Comparison of ENCODE assay signal across 11 cellular contexts in genomic region chr15:95875141-95875643, GRCh38.
DNase-seq lines count a peak whose midpoint lies in the region; ATAC-seq, FAIRE-seq and TF ChIP-seq lines count a peak whose summit lies in the region.
"Had no signal": no experiment of that assay in that cellular context is flagged by ENCODE, and none has a peak within 500 bp of the region (broad histone marks: within the 10 kb centered on the region; RNA-seq: fewer than 3 reads in every experiment).

No MANE protein-coding gene starts in this region.

- H3K4me2 ChIP-seq in DND-41 (ENCODE audit: insufficient read depth, low read length), result peak overlapping the region; percentile 43

- H3K27me3 ChIP-seq in DND-41 (ENCODE audit: insufficient read depth, low read length, poor library complexity) (no peaks in the 10 kb centered on the region), Caco-2 (replicated peaks; ENCODE audit: control insufficient read depth, insufficient read depth, low read length) (no peaks in the 10 kb centered on the region)

- H3K4me3 ChIP-seq in DND-41 (ENCODE audit: low read depth in 1 of 2, low read length in 2 of 2) (no peak overlapping the region), Caco-2 (ENCODE audit: low read depth, low read length) (no peak overlapping the region)

- H3K4me3 Mint-ChIP-seq in nephron (no peak overlapping the region), Caco-2 (ENCODE audit: unreplicated experiment) (no peak overlapping the region)

- ATAC-seq in DND-41 (ENCODE audit: insufficient read depth, low read depth), result peak; percentile 86

- intact Hi-C loops in Caco-2 (cut with micrococcal nuclease; ENCODE audit: unreplicated experiment), result no loop called here

- no peak for FAIRE-seq in RCC 7860 (lab: Jason Lieb, UNC)

- H2AFZ ChIP-seq in DND-41 (ENCODE audit: low read depth, low read length), result peak overlapping the region; percentile 53

- H3K9me3 Mint-ChIP-seq in nephron (no peaks in the 10 kb centered on the region), Caco-2 (ENCODE audit: unreplicated experiment) (no peaks in the 10 kb centered on the region)

- H3K27ac ChIP-seq in DND-41 (ENCODE audit: low read length), result peak overlapping the region; percentile 85

- H3K4me1 ChIP-seq in DND-41 (ENCODE audit: insufficient read depth, low read length) (peaks cover 88% of the 10 kb centered on the region), Caco-2 (no peaks in the 10 kb centered on the region)

- H3K9me3 ChIP-seq in DND-41 (ENCODE audit: insufficient read depth, low read length, severe bottlenecking), result no peaks in the 10 kb centered on the region
- no peaks in the 10 kb centered on the region for H3K9me3 ChIP-seq in Caco-2

- POLR2A ChIA-PET in Caco-2 (lab: Charles Lee), result no interaction called here

- H3K27ac Mint-ChIP-seq in nephron, result peak overlapping the region; percentile 96 to 99 (median 97)
- H3K27ac Mint-ChIP-seq in Caco-2 (ENCODE audit: unreplicated experiment), result no peak overlapping the region

- DNase-seq in DND-41 (peak; percentile 74), M059J (ENCODE audit: low read depth) (peak; percentile 87), dermis blood vessel endothelial cell (peak; percentile 74), RCC 7860 (ENCODE audit: low spot score) (no peak), Caco-2 (no peak), cerebellar nuclear complex (lab: John Stamatoyannopoulos, UW) (no peak)
- no peak for DNase-seq in activated CD4-positive, alpha-beta T cell treated with anti-CD3 and anti-CD28 coated beads, Interleukin-2, amount 50 U/mL, for 1 hour
- DNase-seq: amygdala; HCEC 1CT; stimulated activated CD4-positive, alpha-beta T cell treated with anti-CD3 and anti-CD28 coated beads, Interleukin-4, amount 100 ng/mL, for 4 hours had no signal

- H3K79me2 ChIP-seq in DND-41 (ENCODE audit: insufficient read depth, low read length), result no peaks in the 10 kb centered on the region

- no peaks in the 10 kb centered on the region for H4K20me1 ChIP-seq in DND-41 (ENCODE audit: insufficient read depth, low read length)

- H3K36me3 ChIP-seq in DND-41 (ENCODE audit: insufficient read depth, low read length) (no peaks in the 10 kb centered on the region), Caco-2 (ENCODE audit: control insufficient read depth, insufficient read depth, low read length) (no peaks in the 10 kb centered on the region)

- H3K4me1 Mint-ChIP-seq in nephron, result peaks cover 44% of the 10 kb centered on the region
- no peaks in the 10 kb centered on the region for H3K4me1 Mint-ChIP-seq in Caco-2 (ENCODE audit: low read depth, unreplicated experiment)

- H3K36me3 Mint-ChIP-seq in nephron (ENCODE audit: low read depth) (no peaks in the 10 kb centered on the region), Caco-2 (ENCODE audit: insufficient read depth, unreplicated experiment) (no peaks in the 10 kb centered on the region)

- TF ChIP-seq CTCF in DND-41 (IDR thresholded peaks at IDR 0.05; ENCODE audit: borderline replicate concordance, extremely low read depth, low read length, poor library complexity, severe bottlenecking) (no peak), nephron (IDR thresholded peaks at IDR 0.05; ENCODE audit: unreplicated experiment in 3 of 3) (no peak), Caco-2 (IDR thresholded peaks at IDR 0.05; ENCODE audit: insufficient read depth in 1 of 2, low read depth in 1 of 2, low read length in 1 of 2, severe bottlenecking in 1 of 2, unreplicated experiment in 1 of 2) (no peak)

- no peaks in the 10 kb centered on the region for H3K27me3 Mint-ChIP-seq in nephron (ENCODE audit: low read depth)
- H3K27me3 Mint-ChIP-seq in Caco-2 (ENCODE audit: insufficient read depth, unreplicated experiment), result no peaks in the 10 kb centered on the region

- BruUV-seq in Caco-2 (replicated peaks; lab: Mats Ljungman, UMichigan), result no TSS peak

- CTCF ChIA-PET in Caco-2 (lab: Charles Lee), result no interaction called here

- peak overlapping the region; percentile 38 for H3K9ac ChIP-seq in DND-41 (ENCODE audit: low read depth, low read length)

Comparison
In these comparisons a context has a peak if more than half of its experiments do, and no peak if none do; other contexts are left out.
1. DNase-seq: peak in DND-41 (single experiment), M059J (single experiment) and dermis blood vessel endothelial cell (single experiment); none in RCC 7860 (single experiment), Caco-2 (0 of 2), cerebellar nuclear complex (0 of 2) and activated CD4-positive, alpha-beta T cell treated with anti-CD3 and anti-CD28 coated beads, Interleukin-2, amount 50 U/mL, for 1 hour (single experiment).